ENCODE assay signal across 7 cellular contexts in genomic region chr9:137300607-137301085, GRCh38. TPM values are rescaled to one million over a fixed set of nuclear protein-coding genes. Genes with fewer than 3 reads are reported as not detected.
DNase-seq lines count a peak whose midpoint lies in the region; ATAC-seq and TF ChIP-seq lines count a peak whose summit lies in the region.
"Had no signal": no experiment of that assay in that cellular context is flagged by ENCODE, and none has a peak within 500 bp of the region (broad histone marks: within the 10 kb centered on the region; RNA-seq: fewer than 3 reads in every experiment).

No MANE protein-coding gene starts in this region.

- peaks cover 36% of the 10 kb centered on the region for H3K27me3 Mint-ChIP-seq in T-helper 2 cell treated with Interferon-gamma antibody and Interleukin-4, amounts not matched to agents 5 μg/mL and 100 μg/mL, for 36 hours (ENCODE audit: low read depth)

- H3K4me1 Mint-ChIP-seq in T-helper 2 cell treated with Interferon-gamma antibody and Interleukin-4, amounts not matched to agents 5 μg/mL and 100 μg/mL, for 36 hours (ENCODE audit: low read depth): peaks cover 8% of the 10 kb centered on the region

- no peak for ATAC-seq in GM18870 (IDR thresholded peaks at IDR 0.05; ENCODE audit: unreplicated experiment)

- no peaks in the 10 kb centered on the region for H3K9me3 ChIP-seq in spleen

- WGBS in spleen, 5 donors: 2 to 5% (median 2%) methylated on average over 17 to 23 of the region's 23 CpGs

- no peaks in the 10 kb centered on the region for H3K36me3 Mint-ChIP-seq in T-helper 2 cell treated with Interferon-gamma antibody and Interleukin-4, amounts not matched to agents 5 μg/mL and 100 μg/mL, for 36 hours (ENCODE audit: low read depth)

- H3K36me3 ChIP-seq in spleen: no peaks in the 10 kb centered on the region

- no peak for TF ChIP-seq POLR2A in spleen (IDR thresholded peaks at IDR 0.05)

- H3K27me3 ChIP-seq in spleen (replicated peaks in 1 of 7): peaks cover 2 to 94% (median 39%) of the 10 kb centered on the region in 7 donors

- peak overlapping the region in 7 of 8 donors; percentile 46 to 82 (median 75) for H3K27ac ChIP-seq in spleen

- TF ChIP-seq CTCF in epithelial cell of proximal tubule (conservative IDR thresholded peaks at IDR 0.05; ENCODE audit: low read depth, low read length): no peak
- TF ChIP-seq CTCF in spleen (IDR thresholded peaks at IDR 0.05 in 8 of 11, conservative IDR thresholded peaks at IDR 0.05 in 3 of 11): no peak

- H3K4me1 ChIP-seq in spleen: peaks cover 29 to 94% (median 81%) of the 10 kb centered on the region in 6 donors

- intact Hi-C loops in spleen (cut with DNase I; ENCODE audit: low total_unique reads): no loop called here

- DNase-seq in T-helper 2 cell treated with Interferon-gamma antibody and Interleukin-4, amounts not matched to agents 5 μg/mL and 100 μg/mL, for 36 hours (ENCODE audit: low spot score): no peak
- DNase-seq in T-helper 2 cell (no peak), epithelial cell of proximal tubule (ENCODE audit: low read depth) (no peak), spleen (no peak)
- DNase-seq in stimulated activated CD4-positive, alpha-beta T cell treated with anti-CD3 and anti-CD28 coated beads, Interleukin-4, amount 100 ng/mL, for 1 hour: no peak

- H3K4me3 Mint-ChIP-seq in T-helper 2 cell treated with Interferon-gamma antibody and Interleukin-4, amounts not matched to agents 5 μg/mL and 100 μg/mL, for 36 hours: peak overlapping the region; percentile 82

- no peaks in the 10 kb centered on the region for H3K9me3 Mint-ChIP-seq in T-helper 2 cell treated with Interferon-gamma antibody and Interleukin-4, amounts not matched to agents 5 μg/mL and 100 μg/mL, for 36 hours

- no peak overlapping the region for H3K27ac Mint-ChIP-seq in T-helper 2 cell treated with Interferon-gamma antibody and Interleukin-4, amounts not matched to agents 5 μg/mL and 100 μg/mL, for 36 hours

- H3K4me3 ChIP-seq in epithelial cell of proximal tubule (ENCODE audit: low read depth, low read length) (peak overlapping the region; percentile 40), spleen (peak overlapping the region; percentile 32 to 78 (median 51))

RNA-seq across cellular contexts. Expression of gene NRARP, which starts 1.4 kb away (rescaled TPM):
- total RNA-seq in epithelial cell of proximal tubule: 2.2 and 4.9 TPM in 2 replicates
- 10 to 100 TPM in 3 of 7 donors, 1 to 10 TPM in 4; 5.6 to 24.4 (median 9.4) TPM for total RNA-seq in spleen
- 1 to 10 TPM in 1 of 3 donors, under 1 TPM in 2; 0.37 to 1.3 (median 0.94) TPM for polyA plus RNA-seq in spleen

RNA-seq across cellular contexts. Expression of gene TOR4A, which starts 23.1 kb away (rescaled TPM):
- 48.5 and 56.1 TPM in 2 replicates for total RNA-seq in epithelial cell of proximal tubule
- 10 to 100 TPM; 23.1 to 39.9 (median 29.4) TPM for total RNA-seq in spleen
- 10 to 100 TPM in 1 of 3 donors, 1 to 10 TPM in 2; 3.2 to 10.8 (median 5.1) TPM for polyA plus RNA-seq in spleen

RNA-seq across cellular contexts. Expression of gene NELFB, which starts 45.5 kb away (rescaled TPM):
- 47.7 and 71.0 TPM in 2 replicates for total RNA-seq in epithelial cell of proximal tubule
- total RNA-seq in spleen: 10 to 100 TPM; 27.7 to 46.8 (median 39.9) TPM
- polyA plus RNA-seq in spleen: 10 to 100 TPM; 26.6 to 49.7 (median 28.0) TPM

RNA-seq across cellular contexts. Expression of gene STPG3, which starts 49.6 kb away (rescaled TPM):
- not detected in 2 replicates for total RNA-seq in epithelial cell of proximal tubule
- total RNA-seq in spleen: not detected
- polyA plus RNA-seq in spleen: not detected
- total RNA-seq: glomerular endothelial cell had no signal

RNA-seq across cellular contexts. Expression of gene TUBB4B, which starts 59.6 kb away (rescaled TPM):
- total RNA-seq in epithelial cell of proximal tubule: 725 and 1,240 TPM in 2 replicates
- total RNA-seq in spleen: 100 to 1,000 TPM in 4 of 7 donors, 10 to 100 TPM in 3; 55.1 to 137 (median 102) TPM
- polyA plus RNA-seq in spleen: 100 to 1,000 TPM in 2 of 3 donors, 10 to 100 TPM in 1; 59.6 to 112 (median 107) TPM
